ENCODE assay signal across 9 cellular contexts in genomic region chr18:12837747-12838146, GRCh38. TPM values are rescaled to one million over a fixed set of nuclear protein-coding genes. Genes with fewer than 3 reads are reported as not detected.
DNase-seq lines count a peak whose midpoint lies in the region; ATAC-seq and TF ChIP-seq lines count a peak whose summit lies in the region.
"Had no signal": no experiment of that assay in that cellular context is flagged by ENCODE, and none has a peak within 500 bp of the region (broad histone marks: within the 10 kb centered on the region; RNA-seq: fewer than 3 reads in every experiment).

No MANE protein-coding gene starts in this region.

- H3K9me2 ChIP-seq in GM23338 (ENCODE audit: insufficient read depth): no peaks in the 10 kb centered on the region

- CTCF ChIA-PET in Panc1 (lab: Charles Lee): no interaction called here

- H3K27me3 Mint-ChIP-seq in GM23338 (ENCODE audit: insufficient read depth, low read depth, poor library complexity): no peaks in the 10 kb centered on the region

- peaks cover 67% of the 10 kb centered on the region for H3K79me2 ChIP-seq in GM23338 (replicated peaks; ENCODE audit: insufficient read depth)

- no peaks in the 10 kb centered on the region; the same call in 1 of the 2 replicates for H3F3A ChIP-seq in GM23338 (replicated peaks; ENCODE audit: low read depth)

- H3K4me3 ChIP-seq in GM23338 (no peak overlapping the region), Panc1 (ENCODE audit: low read depth in 2 of 2, low read length in 2 of 2) (no peak overlapping the region), dorsolateral prefrontal cortex (peak overlapping the region in 2 of 59 donors; percentile 2 to 11), sigmoid colon (no peak overlapping the region)

- no peaks in the 10 kb centered on the region; the same call in 1 of the 2 replicates for H3K36me3 ChIP-seq in GM23338 (ENCODE audit: insufficient read depth)
- H3K36me3 ChIP-seq in Panc1 (ENCODE audit: control insufficient read depth, insufficient read depth, low read length): no peaks in the 10 kb centered on the region; the same call in 1 of the 2 replicates
- peaks cover 0 to 22% (median 0%) of the 10 kb centered on the region in 4 donors for H3K36me3 ChIP-seq in sigmoid colon

- H3K9me3 ChIP-seq in Panc1 (ENCODE audit: control insufficient read depth, insufficient read depth, low read depth, low read length): no peaks in the 10 kb centered on the region
- no peaks in the 10 kb centered on the region for H3K9me3 ChIP-seq in sigmoid colon

- in situ Hi-C loops in Panc1 (cut with HindIII; ENCODE audit: low pct_unique_long_range_greater_than_20kb, low sequenced_read_pairs): no loop called here

- no peaks in the 10 kb centered on the region; the same call in 2 of the 3 replicates for H3K9me3 Mint-ChIP-seq in GM23338

- DNase-seq in GM23338 (ENCODE audit: low spot score): no peak
- no peak for DNase-seq in Panc1 (ENCODE audit: low read depth, low spot score)
- DNase-seq in dorsolateral prefrontal cortex: no peak
- DNase-seq in sigmoid colon: no peak
- no peak for DNase-seq in activated effector memory CD4-positive, alpha-beta T cell treated with Interleukin-2 at 50 U/mL for 16 hours
- DNase-seq in GM03348 (ENCODE audit: low spot score): no peak
- no peak for DNase-seq in EL
- no peak for DNase-seq in putamen (ENCODE audit: low spot score)
- DNase-seq: NCI-H187 treated with DMSO at 0.1 percent for 48 hours had no signal

- no TSS peak for BruUV-seq in Panc1 (replicated peaks; lab: Mats Ljungman, UMichigan)

- H3K27me3 ChIP-seq in GM23338 (ENCODE audit: insufficient read depth) (no peaks in the 10 kb centered on the region), Panc1 (ENCODE audit: control insufficient read depth, insufficient read depth, low read length) (no peaks in the 10 kb centered on the region), dorsolateral prefrontal cortex (no peaks in the 10 kb centered on the region), sigmoid colon (no peaks in the 10 kb centered on the region)

- no peaks in the 10 kb centered on the region; the same call in 1 of the 2 replicates for H4K20me1 ChIP-seq in GM23338 (replicated peaks; ENCODE audit: insufficient read depth)

- H3K4me1 ChIP-seq in GM23338 (ENCODE audit: insufficient read depth) (peaks cover 16% of the 10 kb centered on the region), Panc1 (ENCODE audit: control insufficient read depth, insufficient read depth, low read length) (peaks cover 18% of the 10 kb centered on the region), sigmoid colon (peaks cover 0 to 9% (median 4%) of the 10 kb centered on the region in 4 donors)

- peak overlapping the region; percentile 55 for H3K27ac ChIP-seq in GM23338 (ENCODE audit: low read depth)
- peak overlapping the region; percentile 27; the same call in 1 of the 2 replicates for H3K27ac ChIP-seq in Panc1 (ENCODE audit: low read length)
- peak overlapping the region in 32 of 59 donors; percentile 3 to 84 (median 54) for H3K27ac ChIP-seq in dorsolateral prefrontal cortex
- H3K27ac ChIP-seq in sigmoid colon: peak overlapping the region in 3 of 4 donors; percentile 19 to 56 (median 42)

- POLR2A ChIA-PET in Panc1 (lab: Charles Lee): no interaction called here

- no peak for ATAC-seq in GM23338
- no peak for ATAC-seq in Panc1

- 0 out of 3 replicates have a peak overlapping the region, but pooled peaks have one; percentile 1 for H3K4me3 Mint-ChIP-seq in GM23338

- intact Hi-C loops in Panc1 (cut with micrococcal nuclease; ENCODE audit: unreplicated experiment): no loop called here
- intact Hi-C loops in dorsolateral prefrontal cortex (cut with DNase I): no loop called here
- intact Hi-C loops in sigmoid colon (cut with DNase I): no loop called here

- no peak overlapping the region for H2AFZ ChIP-seq in GM23338

- H3K36me3 Mint-ChIP-seq in GM23338 (ENCODE audit: low read depth): peaks cover 20% of the 10 kb centered on the region; the same call in 2 of the 3 replicates

- peaks cover 43% of the 10 kb centered on the region for H3K4me1 Mint-ChIP-seq in GM23338

- no peak for TF ChIP-seq POLR2A in sigmoid colon (IDR thresholded peaks at IDR 0.05)

- peak overlapping the region; percentile 42; the same call in 1 of the 2 replicates for H3K4me2 ChIP-seq in GM23338

- peak overlapping the region; percentile 79 for H3K27ac Mint-ChIP-seq in GM23338

- no peak for TF ChIP-seq EP300 in sigmoid colon (IDR thresholded peaks at IDR 0.05)

- TF ChIP-seq CTCF in GM23338 (conservative IDR thresholded peaks at IDR 0.05; ENCODE audit: low read depth in 2 of 2): no peak
- TF ChIP-seq CTCF in Panc1 (IDR thresholded peaks at IDR 0.05): no peak
- TF ChIP-seq CTCF in dorsolateral prefrontal cortex (IDR thresholded peaks at IDR 0.05 in 54 of 56, conservative IDR thresholded peaks at IDR 0.05 in 2 of 56; ENCODE audit: low read depth in 1 of 56, partially characterized antibody in 56 of 56): no peak
- no peak for TF ChIP-seq CTCF in sigmoid colon (IDR thresholded peaks at IDR 0.05)

TF ChIP-seq in GM23338, 12 proteins besides CTCF, POLR2A, EP300 and RAD21 (continues in another document):
- TF ChIP-seq EZH2phosphoT487 (IDR thresholded peaks at IDR 0.05; ENCODE audit: unreplicated experiment) (no peak), ZNF331 (CRISPR knock-in tag; IDR thresholded peaks at IDR 0.05; ENCODE audit: low read depth) (no peak), CREB1 (CRISPR knock-in tag; IDR thresholded peaks at IDR 0.05; ENCODE audit: low read depth) (no peak), ZNF462 (CRISPR knock-in tag; IDR thresholded peaks at IDR 0.05) (no peak), NANOG (IDR thresholded peaks at IDR 0.05; ENCODE audit: borderline replicate concordance) (no peak)

RNA-seq across cellular contexts. Expression of gene PTPN2, which starts 46.3 kb away (rescaled TPM):
- total RNA-seq in GM23338 (2014; rRNA removed; shearing (Covaris generic)): 49.9 and 57.5 TPM in 2 replicates
- polyA plus RNA-seq in GM23338 (2016; fragmentation: Nextera tagmentation; extraction: Ambion mirVana) (52.4 and 65.5 TPM in 2 replicates), sigmoid colon (10 to 100 TPM; 31.4 to 43.1 (median 42.6) TPM)
- total RNA-seq in Panc1 (2021; ENCODE audit: unreplicated experiment) (34.8 TPM), dorsolateral prefrontal cortex (10 to 100 TPM; 20.7 to 58.6 (median 34.5) TPM), sigmoid colon (10 to 100 TPM; 20.0 to 31.0 (median 21.0) TPM)
- 27.6 TPM for polyA plus RNA-seq in Panc1 (2012; ENCODE audit: insufficient read length)
